Comparison of ENCODE assay signal across 13 cellular contexts in the genomic region with DNA sequence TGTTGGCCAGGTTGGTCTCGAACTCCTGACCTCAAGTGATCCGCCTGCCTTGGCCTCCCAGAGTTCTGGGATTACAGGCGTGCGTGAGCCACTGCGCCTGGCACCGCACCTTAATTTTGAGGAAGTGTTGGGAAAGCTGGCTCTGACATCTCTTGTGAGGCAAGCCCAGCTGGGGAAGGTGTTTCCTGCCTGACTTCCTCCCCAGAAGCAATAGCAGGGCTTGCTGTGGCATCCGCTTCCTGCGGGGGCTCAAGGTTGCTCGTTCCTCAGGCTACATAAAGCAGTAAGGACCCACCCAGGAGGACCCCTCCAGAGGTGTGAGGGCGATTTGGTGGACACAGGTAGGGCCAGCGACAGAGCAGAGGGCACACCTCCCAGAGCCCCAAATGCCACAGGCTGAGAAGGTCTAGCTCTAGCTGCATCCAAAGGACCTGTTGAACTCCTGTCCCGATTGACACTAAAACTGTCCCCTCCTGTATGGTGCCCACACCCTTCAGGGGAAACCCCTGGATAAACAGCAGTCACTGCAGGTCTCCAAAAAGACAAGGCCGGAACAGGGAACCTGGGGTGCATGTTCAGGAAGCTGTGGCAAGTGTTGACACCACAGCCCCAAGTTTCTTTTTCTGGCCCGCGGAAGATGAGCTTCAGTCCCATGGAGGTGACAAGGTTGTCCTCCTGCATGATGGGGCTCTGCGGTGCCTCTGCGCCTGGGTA. TPM values are rescaled to one million over a fixed set of nuclear protein-coding genes. Genes with fewer than 3 reads are reported as not detected.
DNase-seq lines count a peak whose midpoint lies in the region; ATAC-seq and TF ChIP-seq lines count a peak whose summit lies in the region.
"Not testable (repeated sequence)": the region's sequence is repeated elsewhere in the genome, so short reads cannot be mapped to it uniquely, and the experiment has no call there.
"Had no signal": no experiment of that assay in that cellular context is flagged by ENCODE, and none has a peak within 500 bp of the region (broad histone marks: within the 10 kb centered on the region; RNA-seq: fewer than 3 reads in every experiment).

No MANE protein-coding gene starts in this region.

- H3K27ac Mint-ChIP-seq in activated CD8-positive, alpha-beta T cell treated with anti-CD3 and anti-CD28 coated beads for 36 hours; central memory CD8-positive, alpha-beta T cell (ENCODE audit: low read depth); natural killer cell treated with Interleukin-12 subunit alpha and Interleukin-12 subunit beta and Interleukin-15 and Interleukin-18, amount 100 ng/mL, for 72 hours: not testable (repeated sequence)

- CTCF ChIA-PET in activated CD8-positive, alpha-beta T cell treated with anti-CD3 and anti-CD28 coated beads for 36 hours (lab: Charles Lee): not testable (repeated sequence)

- WGBS in upper lobe of left lung, 2 donors: no CpG with 5 or more reads among the region's 17 CpGs

- H3K9me3 ChIP-seq in upper lobe of left lung: not testable (repeated sequence)

- ATAC-seq in GM18909 (IDR thresholded peaks at IDR 0.05; ENCODE audit: poor library complexity, unreplicated experiment) (peak; percentile 27), GM21723 (IDR thresholded peaks at IDR 0.05; ENCODE audit: unreplicated experiment) (peak; percentile 43), HG03460 (IDR thresholded peaks at IDR 0.05; ENCODE audit: unreplicated experiment) (peak; percentile 33), left colon (peak; percentile 59), upper lobe of left lung (ENCODE audit: low FRiP score in 2 of 2) (peak; percentile 64 to 75)
- ATAC-seq in activated CD8-positive, alpha-beta T cell treated with anti-CD3 and anti-CD28 coated beads for 36 hours: peak; percentile 79
- peak; percentile 81 for ATAC-seq in central memory CD8-positive, alpha-beta T cell (replicated peaks; ENCODE audit: extremely low read depth, poor library complexity, severe bottlenecking)
- ATAC-seq in natural killer cell treated with Interleukin-12 subunit alpha and Interleukin-12 subunit beta and Interleukin-15 and Interleukin-18, amount 100 ng/mL, for 72 hours: peak; percentile 64 to 77

- H3K4me3 ChIP-seq in upper lobe of left lung: not testable (repeated sequence)

- DNase-seq in activated CD8-positive, alpha-beta T cell treated with anti-CD3 and anti-CD28 coated beads for 36 hours; central memory CD8-positive, alpha-beta T cell (ENCODE audit: low spot score in 2 of 2); left colon; natural killer cell treated with Interleukin-12 subunit alpha and Interleukin-12 subunit beta and Interleukin-15 and Interleukin-18, amount 100 ng/mL, for 72 hours (ENCODE audit: low spot score); upper lobe of left lung: not testable (repeated sequence)

- not testable (repeated sequence) for H3K4me1 Mint-ChIP-seq in activated CD8-positive, alpha-beta T cell treated with anti-CD3 and anti-CD28 coated beads for 36 hours (ENCODE audit: low read depth); central memory CD8-positive, alpha-beta T cell; natural killer cell treated with Interleukin-12 subunit alpha and Interleukin-12 subunit beta and Interleukin-15 and Interleukin-18, amount 100 ng/mL, for 72 hours (ENCODE audit: low read depth in 2 of 2)

- H3K4me1 ChIP-seq in upper lobe of left lung: not testable (repeated sequence)

- not testable (repeated sequence) for TF ChIP-seq POLR2A in upper lobe of left lung (IDR thresholded peaks at IDR 0.05)

- intact Hi-C loops in activated CD8-positive, alpha-beta T cell treated with anti-CD3 and anti-CD28 coated beads for 36 hours (cut with micrococcal nuclease); left colon (cut with DNase I, micrococcal nuclease): not testable (repeated sequence)

- H3K9me3 Mint-ChIP-seq in activated CD8-positive, alpha-beta T cell treated with anti-CD3 and anti-CD28 coated beads for 36 hours; central memory CD8-positive, alpha-beta T cell; natural killer cell treated with Interleukin-12 subunit alpha and Interleukin-12 subunit beta and Interleukin-15 and Interleukin-18, amount 100 ng/mL, for 72 hours: not testable (repeated sequence)

- not testable (repeated sequence) for H3K27me3 ChIP-seq in upper lobe of left lung

- POLR2A ChIA-PET in activated CD8-positive, alpha-beta T cell treated with anti-CD3 and anti-CD28 coated beads for 36 hours (lab: Charles Lee): not testable (repeated sequence)

- H3K36me3 Mint-ChIP-seq in activated CD8-positive, alpha-beta T cell treated with anti-CD3 and anti-CD28 coated beads for 36 hours (ENCODE audit: low read depth); central memory CD8-positive, alpha-beta T cell (ENCODE audit: insufficient read depth); natural killer cell treated with Interleukin-12 subunit alpha and Interleukin-12 subunit beta and Interleukin-15 and Interleukin-18, amount 100 ng/mL, for 72 hours: not testable (repeated sequence)

- not testable (repeated sequence) for H3K36me3 ChIP-seq in upper lobe of left lung

- not testable (repeated sequence) for H3K4me3 Mint-ChIP-seq in activated CD8-positive, alpha-beta T cell treated with anti-CD3 and anti-CD28 coated beads for 36 hours; central memory CD8-positive, alpha-beta T cell; natural killer cell treated with Interleukin-12 subunit alpha and Interleukin-12 subunit beta and Interleukin-15 and Interleukin-18, amount 100 ng/mL, for 72 hours

- not testable (repeated sequence) for H3K27me3 Mint-ChIP-seq in activated CD8-positive, alpha-beta T cell treated with anti-CD3 and anti-CD28 coated beads for 36 hours; central memory CD8-positive, alpha-beta T cell; natural killer cell treated with Interleukin-12 subunit alpha and Interleukin-12 subunit beta and Interleukin-15 and Interleukin-18, amount 100 ng/mL, for 72 hours

- not testable (repeated sequence) for H3K27ac ChIP-seq in upper lobe of left lung

- not testable (repeated sequence) for TF ChIP-seq EP300 in upper lobe of left lung (IDR thresholded peaks at IDR 0.05)

- not testable (repeated sequence) for TF ChIP-seq CTCF in activated CD8-positive, alpha-beta T cell treated with anti-CD3 and anti-CD28 coated beads for 36 hours (IDR thresholded peaks at IDR 0.05); upper lobe of left lung (IDR thresholded peaks at IDR 0.05)

RNA-seq across cellular contexts. Expression of a gene that starts 8.4 kb away (rescaled TPM):
- total RNA-seq in activated CD8-positive, alpha-beta T cell treated with anti-CD3 and anti-CD28 coated beads for 36 hours: 1 to 10 TPM; 2.2 to 2.4 TPM
- 1 to 10 TPM; 2.9 to 4.4 TPM for total RNA-seq in left colon
- total RNA-seq in natural killer cell treated with Interleukin-12 subunit alpha and Interleukin-12 subunit beta and Interleukin-15 and Interleukin-18, amount 100 ng/mL, for 72 hours: 10 to 100 TPM; 23.8 to 48.8 TPM
- 10 to 100 TPM in 5 of 6 donors, 1 to 10 TPM in 1; 6.1 to 61.8 (median 37.2) TPM for total RNA-seq in upper lobe of left lung
- total RNA-seq: Calu3, dermis microvascular lymphatic vessel endothelial cell, neural crest cell, RPMI7951, SK-MEL-5 had no signal

Comparison
In these comparisons a context has a peak if more than half of its experiments do, and no peak if none do; other contexts are left out.
1. ATAC-seq: peak in every context shown above with its lines; median percentile 81 in central memory CD8-positive, alpha-beta T cell; 79 in activated CD8-positive, alpha-beta T cell treated with anti-CD3 and anti-CD28 coated beads for 36 hours; 70 in natural killer cell treated with Interleukin-12 subunit alpha and Interleukin-12 subunit beta and Interleukin-15 and Interleukin-18, amount 100 ng/mL, for 72 hours; 70 in upper lobe of left lung; 59 in left colon; 43 in GM21723; 33 in HG03460; 27 in GM18909.